14 cellular contexts compared by ENCODE assay signal in the genomic region with DNA sequence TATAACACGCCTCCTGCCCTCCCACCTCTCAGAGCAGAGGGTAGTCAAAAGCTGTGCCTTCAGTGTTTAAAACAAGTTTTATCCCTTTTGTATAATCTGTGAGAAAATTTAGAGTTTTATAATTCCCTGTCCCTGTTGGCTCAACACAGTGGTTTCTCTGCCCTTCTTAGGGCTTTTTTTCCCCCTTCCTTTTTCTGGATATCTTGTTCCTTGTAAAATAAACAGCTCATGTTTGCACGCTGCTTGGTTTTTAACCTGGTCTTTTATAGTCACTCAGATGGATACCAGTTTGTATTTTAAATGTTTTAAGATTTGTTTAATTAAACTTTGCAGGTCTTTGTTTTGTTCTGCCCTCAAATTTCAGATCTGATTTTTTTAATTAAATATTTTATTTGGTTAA. TPM values are rescaled to one million over a fixed set of nuclear protein-coding genes. Genes with fewer than 3 reads are reported as not detected.
DNase-seq lines count a peak whose midpoint lies in the region; ATAC-seq and TF ChIP-seq lines count a peak whose summit lies in the region.
"Had no signal": no experiment of that assay in that cellular context is flagged by ENCODE, and none has a peak within 500 bp of the region (broad histone marks: within the 10 kb centered on the region; RNA-seq: fewer than 3 reads in every experiment).

No MANE protein-coding gene starts in this region.

- intact Hi-C loops in PC-3 (cut with micrococcal nuclease) = loop anchor here (2.0 kb wide), 1 partner anchor 18 kb away; no protein-coding TSS in a partner anchor
- intact Hi-C loops in upper lobe of right lung (cut with DNase I) = no loop called here
- intact Hi-C loops in esophagus squamous epithelium (cut with DNase I) = no loop called here

- H3K36me3 ChIP-seq in PC-3 (ENCODE audit: low read depth, low read length) (no peaks in the 10 kb centered on the region), endodermal cell (ENCODE audit: control insufficient read depth, insufficient read depth, low read length) (peaks cover 57% of the 10 kb centered on the region), upper lobe of right lung (no peaks in the 10 kb centered on the region), esophagus squamous epithelium (no peaks in the 10 kb centered on the region)
- H3K36me3 ChIP-seq: BLaER1 had no signal

- H3K27me3 ChIP-seq in PC-3 (ENCODE audit: low read length) (no peaks in the 10 kb centered on the region), endodermal cell (ENCODE audit: control insufficient read depth, insufficient read depth, low read length, poor library complexity, severe bottlenecking) (no peaks in the 10 kb centered on the region), upper lobe of right lung (no peaks in the 10 kb centered on the region), esophagus squamous epithelium (no peaks in the 10 kb centered on the region)
- H3K27me3 ChIP-seq: BLaER1 had no signal

- H3K4me3 ChIP-seq in PC-3 (ENCODE audit: low read length) (no peak overlapping the region), endodermal cell (ENCODE audit: low read length) (no peak overlapping the region), upper lobe of right lung (no peak overlapping the region), esophagus squamous epithelium (no peak overlapping the region)
- H3K4me3 ChIP-seq: BLaER1 had no signal

- TF ChIP-seq CTCF in PC-3 (conservative IDR thresholded peaks at IDR 0.05; ENCODE audit: low read depth, low read length) = no peak
- no peak for TF ChIP-seq CTCF in endodermal cell (conservative IDR thresholded peaks at IDR 0.05)
- no peak for TF ChIP-seq CTCF in nephron (IDR thresholded peaks at IDR 0.05; ENCODE audit: unreplicated experiment in 3 of 3)
- no peak for TF ChIP-seq CTCF in upper lobe of right lung (IDR thresholded peaks at IDR 0.05)
- TF ChIP-seq CTCF in esophagus squamous epithelium (IDR thresholded peaks at IDR 0.05) = no peak

- H3K4me1 ChIP-seq in PC-3 (ENCODE audit: insufficient read depth, low read length) = peaks cover 52% of the 10 kb centered on the region
- peaks cover 6% of the 10 kb centered on the region for H3K4me1 ChIP-seq in endodermal cell (ENCODE audit: control insufficient read depth, insufficient read depth, low read length)
- peaks cover 22% of the 10 kb centered on the region for H3K4me1 ChIP-seq in upper lobe of right lung
- peaks cover 0 to 42% (median 4%) of the 10 kb centered on the region in 3 donors for H3K4me1 ChIP-seq in esophagus squamous epithelium
- H3K4me1 ChIP-seq: BLaER1 had no signal

- H3K27ac Mint-ChIP-seq in endodermal cell (peak overlapping the region; percentile 66), nephron (peak overlapping the region in 2 of 3 experiments; percentile 62 to 80)

- peak overlapping the region; percentile 8; the same call in 1 of the 2 replicates for H3K9ac ChIP-seq in PC-3 (ENCODE audit: low read length)
- no peak overlapping the region for H3K9ac ChIP-seq in endodermal cell (ENCODE audit: extremely low read depth, low read length, poor library complexity, severe bottlenecking)
- H3K9ac ChIP-seq: BLaER1 had no signal

- no peaks in the 10 kb centered on the region for H3K9me2 ChIP-seq in PC-3 (replicated peaks; ENCODE audit: low read length)

- H4K20me1 ChIP-seq in PC-3 (ENCODE audit: low read length) = no peaks in the 10 kb centered on the region
- H4K20me1 ChIP-seq: BLaER1 had no signal

- peaks cover 44% of the 10 kb centered on the region for H3K79me2 ChIP-seq in PC-3 (ENCODE audit: low read length)

- H3K27ac ChIP-seq in PC-3 (ENCODE audit: low read length) = peak overlapping the region; percentile 98
- no peak overlapping the region for H3K27ac ChIP-seq in endodermal cell (ENCODE audit: low read depth, low read length)
- peak overlapping the region; percentile 45 for H3K27ac ChIP-seq in upper lobe of right lung
- no peak overlapping the region for H3K27ac ChIP-seq in esophagus squamous epithelium
- H3K27ac ChIP-seq: BLaER1 had no signal

- DNase-seq in PC-3 (no peak), endodermal cell (no peak), upper lobe of right lung (no peak), GM19240 (ENCODE audit: insufficient read length, low spot score) (no peak), esophagus squamous epithelium (lab: John Stamatoyannopoulos, UW) (no peak)
- no peak for DNase-seq in activated naive CD4-positive, alpha-beta T cell treated with anti-CD3 and anti-CD28 coated beads, Interleukin-2, amount 50 U/mL, for 16 hours
- DNase-seq: DMS 273 treated with DMSO at 0.1 percent for 48 hours, EL, H9, NCI-H1417 treated with DMSO at 0.1 percent for 48 hours, NCI-H2029 treated with DMSO at 0.1 percent for 48 hours, NCI-H510A had no signal

- peaks cover 54% of the 10 kb centered on the region for H3K36me3 Mint-ChIP-seq in endodermal cell (ENCODE audit: low read depth)
- peaks cover 2% of the 10 kb centered on the region for H3K36me3 Mint-ChIP-seq in nephron (ENCODE audit: low read depth)

- H3K9me3 ChIP-seq in PC-3 (ENCODE audit: low read length) (no peaks in the 10 kb centered on the region), endodermal cell (ENCODE audit: control insufficient read depth, low read length) (no peaks in the 10 kb centered on the region), upper lobe of right lung (no peaks in the 10 kb centered on the region), esophagus squamous epithelium (no peaks in the 10 kb centered on the region)

- POLR2A ChIA-PET in PC-3 (lab: Charles Lee; ENCODE audit: unreplicated experiment) = no interaction called here

- H2AFZ ChIP-seq in PC-3 (ENCODE audit: low read length) = no peak overlapping the region

- H3K4me1 Mint-ChIP-seq in endodermal cell (peaks cover 20% of the 10 kb centered on the region), nephron (peaks cover 5% of the 10 kb centered on the region)
- H3K4me1 Mint-ChIP-seq: H9 had no signal

- WGBS in endodermal cell (ENCODE audit: insufficient coverage in 1 of 2, insufficient read length in 1 of 2), 2 experiments = 90% methylated on average over 2 of the region's 2 CpGs; no CpG with 5 or more reads in 1 of the 2 experiments
- 59 to 85% methylated on average over 2 of the region's 2 CpGs for WGBS in esophagus squamous epithelium, 2 donors

- no peaks in the 10 kb centered on the region for H3F3A ChIP-seq in PC-3 (ENCODE audit: low read length, unreplicated experiment)

- TF ChIP-seq POLR2A in esophagus squamous epithelium (IDR thresholded peaks at IDR 0.05) = no peak

- H3K9me3 Mint-ChIP-seq in endodermal cell (peaks cover 16% of the 10 kb centered on the region), nephron (no peaks in the 10 kb centered on the region)

- no peaks in the 10 kb centered on the region for H3K27me3 Mint-ChIP-seq in endodermal cell (ENCODE audit: insufficient read depth)
- no peaks in the 10 kb centered on the region for H3K27me3 Mint-ChIP-seq in nephron (ENCODE audit: low read depth)

- H3K4me3 Mint-ChIP-seq in endodermal cell (no peak overlapping the region), nephron (no peak overlapping the region)
- H3K4me3 Mint-ChIP-seq: H9 had no signal

- no TSS peak for BruUV-seq in PC-3 (replicated peaks; lab: Mats Ljungman, UMichigan)

- ATAC-seq in PC-3 (0 out of 2 replicates have a peak, but pooled peaks have one; percentile 25), upper lobe of right lung (no peak)

- CTCF ChIA-PET in PC-3 (lab: Charles Lee) = no interaction called here

- peak overlapping the region; percentile 18 for H3K4me2 ChIP-seq in PC-3 (ENCODE audit: low read length)
- H3K4me2 ChIP-seq: BLaER1 had no signal

RNA-seq across cellular contexts. Expression of a gene that starts 26.7 kb away (rescaled TPM):
- total RNA-seq in PC-3 (2014; rRNA removed) = 35.4 and 45.2 TPM in 2 replicates
- total RNA-seq in endodermal cell = 100 to 1,000 TPM; 117 to 124 TPM
- polyA plus RNA-seq in endodermal cell (2013, experiment 1 of 2) = 22.9 TPM
- polyA plus RNA-seq in endodermal cell (2013, experiment 2 of 2) = 22.1 TPM
- 136 TPM for total RNA-seq in upper lobe of right lung
- total RNA-seq in esophagus squamous epithelium = 10 to 100 TPM; 12.0 to 56.2 (median 31.8) TPM

RNA-seq across cellular contexts. Expression of a gene that starts 40.7 kb away (rescaled TPM):
- total RNA-seq in PC-3 (2014; rRNA removed) (14.0 and 15.4 TPM in 2 replicates), endodermal cell (10 to 100 TPM; 47.9 to 48.5 TPM), upper lobe of right lung (33.4 TPM), esophagus squamous epithelium (10 to 100 TPM; 10.0 to 17.0 (median 11.4) TPM)
- 40.9 TPM for polyA plus RNA-seq in endodermal cell (2013, experiment 1 of 2)
- polyA plus RNA-seq in endodermal cell (2013, experiment 2 of 2) = 41.6 TPM

Comparison
In these comparisons a context has a peak if more than half of its experiments do, and no peak if none do; other contexts are left out.
1. H3K27ac ChIP-seq: peak in PC-3 (single experiment) and upper lobe of right lung (single experiment); none in endodermal cell (single experiment) and esophagus squamous epithelium (0 of 4).